1 cellular context compared by ENCODE assay signal in genomic region chr1:79792212-79792575, GRCh38.
TF ChIP-seq lines count a peak whose summit lies in the region.

No MANE protein-coding gene starts in this region.

TF ChIP-seq in IMR-90, 13 proteins besides CTCF, POLR2A, EP300 and RAD21 (continued from another document):
- no peak for TF ChIP-seq USF2 (IDR thresholded peaks at IDR 0.05; ENCODE audit: low read depth, low read length)
- no peak for TF ChIP-seq MAFK (IDR thresholded peaks at IDR 0.05; ENCODE audit: low read depth, low read length)
- no peak for TF ChIP-seq RCOR1 (IDR thresholded peaks at IDR 0.05; ENCODE audit: insufficient replicate concordance, low read length)
- no peak for TF ChIP-seq MXI1 (IDR thresholded peaks at IDR 0.05; ENCODE audit: borderline replicate concordance, low read depth, low read length)
- no peak for TF ChIP-seq CHD1 (IDR thresholded peaks at IDR 0.05; ENCODE audit: low read depth, low read length)
- TF ChIP-seq CEBPB (IDR thresholded peaks at IDR 0.05; ENCODE audit: low read depth, low read length), result no peak
- no peak for TF ChIP-seq FOS (IDR thresholded peaks at IDR 0.05; ENCODE audit: low read depth, low read length)
- TF ChIP-seq MAZ (IDR thresholded peaks at IDR 0.05; ENCODE audit: borderline replicate concordance, low read depth, low read length), result no peak
- TF ChIP-seq SMC3 (IDR thresholded peaks at IDR 0.05; ENCODE audit: low read depth, low read length), result no peak
- TF ChIP-seq NFE2L2 (IDR thresholded peaks at IDR 0.05; ENCODE audit: low read depth, low read length), result no peak
- TF ChIP-seq BHLHE40 (IDR thresholded peaks at IDR 0.05; ENCODE audit: low read depth, low read length), result no peak
